8 cellular contexts compared by ENCODE assay signal in genomic region chr15:32610719-32611118, GRCh38. TPM values are rescaled to one million over a fixed set of nuclear protein-coding genes. Genes with fewer than 3 reads are reported as not detected.
A peak's percentile ranks its signal among the peaks of the same experiment; 100 is the strongest.
DNase-seq lines count a peak whose midpoint lies in the region; ATAC-seq, FAIRE-seq and TF ChIP-seq lines count a peak whose summit lies in the region.
"Not testable (repeated sequence)": the region's sequence is repeated elsewhere in the genome, so short reads cannot be mapped to it uniquely, and the experiment has no call there.

No MANE protein-coding gene starts in this region.

- not testable (repeated sequence) for H3K4me1 ChIP-seq in RWPE2 (ENCODE audit: insufficient read depth, poor library complexity, severe bottlenecking); GM12878 (ENCODE audit: control insufficient read depth, insufficient read depth, low read length); fibroblast of lung (ENCODE audit: control insufficient read depth, extremely low read depth, insufficient read depth, low read length)

- H3K36me3 Mint-ChIP-seq in osteocyte (ENCODE audit: unreplicated experiment): not testable (repeated sequence)

- not testable (repeated sequence) for H3K27me3 ChIP-seq in RWPE2 (ENCODE audit: insufficient read depth, poor library complexity, severe bottlenecking); GM12878 (replicated peaks in 1 of 2; ENCODE audit: control insufficient read depth in 2 of 2, insufficient read depth in 2 of 2, low read length in 1 of 2); fibroblast of lung (ENCODE audit: control insufficient read depth, insufficient read depth, low read length); kidney epithelial cell (ENCODE audit: control insufficient read depth, insufficient read depth, low read length)

- H3K4me1 Mint-ChIP-seq in osteocyte (ENCODE audit: unreplicated experiment): not testable (repeated sequence)

- H2AFZ ChIP-seq in GM12878 (ENCODE audit: control insufficient read depth, low read depth, low read length); fibroblast of lung (ENCODE audit: low read length): not testable (repeated sequence)

- not testable (repeated sequence) for TF ChIP-seq EP300 in GM12878 (IDR thresholded peaks at IDR 0.05; ENCODE audit: borderline replicate concordance in 1 of 2, control insufficient read depth in 1 of 2, low read depth in 2 of 2, low read length in 2 of 2)

- 0% methylated on average over 1 of the region's 3 CpGs for WGBS in GM12878 (ENCODE audit: insufficient coverage, insufficient replicate concordance, low lambda C conversion rate, missing lambda C conversion rate)

- intact Hi-C loops in GM12878 (cut with micrococcal nuclease; ENCODE audit: unreplicated experiment): not testable (repeated sequence)

- not testable (repeated sequence) for H4K20me1 ChIP-seq in GM12878 (ENCODE audit: control insufficient read depth, insufficient read depth); fibroblast of lung (ENCODE audit: control insufficient read depth, extremely low read depth, insufficient read depth, low read length)

- RAD21 ChIA-PET in GM12878 (lab: Charles Lee; ENCODE audit: unreplicated experiment): not testable (repeated sequence)

- not testable (repeated sequence) for H3K79me2 ChIP-seq in GM12878 (ENCODE audit: control insufficient read depth, insufficient read depth, low read length); fibroblast of lung (ENCODE audit: control insufficient read depth, insufficient read depth, low read length)

- TF ChIP-seq POLR2A in GM12878 (IDR thresholded peaks at IDR 0.05; ENCODE audit: low read depth, low read length): not testable (repeated sequence)

- not testable (repeated sequence) for H3K4me3 ChIP-seq in RWPE2 (ENCODE audit: severe bottlenecking); GM12878; fibroblast of lung (replicated peaks in 1 of 4; ENCODE audit: control extremely low read depth in 1 of 4, insufficient read depth in 1 of 4, low read depth in 3 of 4, low read length in 4 of 4); kidney epithelial cell (ENCODE audit: low read depth, low read length)

- H3K27me3 Mint-ChIP-seq in osteocyte (ENCODE audit: unreplicated experiment): not testable (repeated sequence)

- H3K27ac ChIP-seq in 22Rv1; RWPE2 (ENCODE audit: poor library complexity, severe bottlenecking); GM12878 (ENCODE audit: control insufficient read depth, insufficient read depth); fibroblast of lung (ENCODE audit: insufficient read depth, low read length): not testable (repeated sequence)

- in situ Hi-C loops in GM12878 (cut with MboI): loop anchor here (25.0 kb wide), 1 partner anchor 1273 kb away; the partner anchor contains the start of gene KLF13

- CTCF ChIA-PET in GM12878 (lab: Yijun Ruan, JAX): not testable (repeated sequence)

- not testable (repeated sequence) for H3K9me3 Mint-ChIP-seq in osteocyte (ENCODE audit: unreplicated experiment)

- not testable (repeated sequence) for H3K4me2 ChIP-seq in GM12878 (ENCODE audit: control insufficient read depth, insufficient read depth); fibroblast of lung (ENCODE audit: extremely low read depth, insufficient read depth, low read length)

- FAIRE-seq in GM12878 (lab: Jason Lieb, UNC): peak; percentile 93

- BruUV-seq in GM12878 (replicated peaks; lab: Mats Ljungman, UMichigan): not testable (repeated sequence)

- peak; percentile 48 for ATAC-seq in RWPE2 (ENCODE audit: low read depth)
- ATAC-seq in GM12878: peak; percentile 37

- peak; percentile 20 for DNase-seq in Daoy (ENCODE audit: low read depth)
- peak; percentile 53 for DNase-seq in HT-29 (ENCODE audit: low spot score)
- not testable (repeated sequence) for DNase-seq in RWPE2 (ENCODE audit: low spot score); GM12878 (ENCODE audit: low read depth, low spot score); kidney epithelial cell (ENCODE audit: low read depth); osteocyte (ENCODE audit: extremely low spot score, unreplicated experiment)
- peak; percentile 40 to 63 for DNase-seq in fibroblast of lung (ENCODE audit: low read depth in 2 of 2)

- H3K9ac ChIP-seq in GM12878 (ENCODE audit: control insufficient read depth, insufficient read depth, low read length); fibroblast of lung (ENCODE audit: insufficient read depth, low read length): not testable (repeated sequence)

- not testable (repeated sequence) for H3K27ac Mint-ChIP-seq in osteocyte (ENCODE audit: unreplicated experiment)

- H3K9me3 ChIP-seq in RWPE2 (ENCODE audit: severe bottlenecking); GM12878 (replicated peaks; ENCODE audit: control insufficient read depth, insufficient read depth, low read length); fibroblast of lung (ENCODE audit: control insufficient read depth, insufficient read depth, low read depth, low read length): not testable (repeated sequence)

- 0 out of 2 replicates have a peak, but pooled peaks have one; percentile 23 for TF ChIP-seq RAD21 in GM12878 (IDR thresholded peaks at IDR 0.05; ENCODE audit: insufficient read depth, low read depth, low read length)

- H3K4me3 Mint-ChIP-seq in osteocyte (ENCODE audit: unreplicated experiment): not testable (repeated sequence)

- SMC1A ChIA-PET in GM12878 (lab: Charles Lee; ENCODE audit: uncharacterized antibody, unreplicated experiment): not testable (repeated sequence)

- POLR2A ChIA-PET in GM12878 (lab: Charles Lee): not testable (repeated sequence)

- TF ChIP-seq CTCF in 22Rv1 (IDR thresholded peaks at IDR 0.05) (0 out of 2 replicates have a peak, but pooled peaks have one; percentile 7), RWPE2 (IDR thresholded peaks at IDR 0.05; ENCODE audit: poor library complexity, severe bottlenecking) (peak; percentile 49), fibroblast of lung (conservative IDR thresholded peaks at IDR 0.05 in 1 of 2, IDR thresholded peaks at IDR 0.05 in 1 of 2; ENCODE audit: low read depth in 1 of 2, low read length in 2 of 2) (peak in 1 of 2 donors; percentile 7), kidney epithelial cell (IDR thresholded peaks at IDR 0.05; ENCODE audit: insufficient read depth, low read length, poor library complexity, severe bottlenecking) (peak; percentile 10), osteocyte (IDR thresholded peaks at IDR 0.05) (peak; percentile 56)
- not testable (repeated sequence) for TF ChIP-seq CTCF in GM12878 (IDR thresholded peaks at IDR 0.05 in 2 of 3, conservative IDR thresholded peaks at IDR 0.05 in 1 of 3; ENCODE audit: control insufficient read depth in 2 of 3, extremely low read depth in 1 of 3, insufficient read depth in 1 of 3, low read depth in 3 of 3, low read length in 3 of 3)

- H3K36me3 ChIP-seq in RWPE2 (ENCODE audit: low read depth); GM12878 (ENCODE audit: control insufficient read depth in 2 of 2, insufficient read depth in 2 of 2, low read length in 1 of 2); fibroblast of lung (ENCODE audit: control insufficient read depth, insufficient read depth, low read length); kidney epithelial cell (ENCODE audit: control insufficient read depth, insufficient read depth, low read length): not testable (repeated sequence)

RNA-seq across cellular contexts. Expression of gene ARHGAP11A, which starts 4.6 kb away (rescaled TPM):
- 53.3 and 56.7 TPM in 2 replicates for total RNA-seq in Daoy (2014; rRNA removed; shearing (Covaris generic))
- 26.4 and 33.9 TPM in 2 replicates for total RNA-seq in HT-29 (2014; rRNA removed; shearing (Covaris generic))
- total RNA-seq in GM12878 (2013; cell fraction: nucleolus; rRNA removed): 30.6 and 36.3 TPM in 2 replicates
- total RNA-seq in GM12878 (2014; rRNA removed) (30.6 and 35.9 TPM in 2 replicates), GM12878 (2014; rRNA removed; fragmentation: Illumina TruSeq; extraction: Trizol) (42.8 and 44.9 TPM in 2 replicates), GM12878 (2021) (52.1 and 53.6 TPM in 2 replicates), fibroblast of lung (13.1 and 21.1 TPM in 2 replicates), kidney epithelial cell (7.5 and 7.7 TPM in 2 replicates), osteocyte (15.5 and 17.6 TPM in 2 replicates)
- 9.9 TPM for polyA plus RNA-seq in GM12878 (2011; ENCODE audit: low read depth)
- polyA plus RNA-seq in GM12878 (2011; rRNA removed) (23.6 and 38.0 TPM in 2 replicates), GM12878 (2014; fragmentation: Illumina TruSeq; extraction: Trizol) (50.2 and 60.4 TPM in 2 replicates), GM12878 (2014; fragmentation: Nextera tagmentation; extraction: Ambion mirVana) (10 to 100 TPM; 12.4 to 16.3 TPM), GM12878 (2014; rRNA removed) (25.1 and 25.4 TPM in 2 replicates), GM12878 (2016; fragmentation: Nextera tagmentation; extraction: Ambion mirVana) (10 to 100 TPM; 42.4 to 45.0 TPM), fibroblast of lung (9.1 and 21.7 TPM in 2 replicates)
- polyA plus RNA-seq in GM12878 (2011; cell fraction: cytosol; rRNA removed): 9.1 and 11.4 TPM in 2 replicates
- polyA plus RNA-seq in GM12878 (2011; cell fraction: nucleus; rRNA removed): 13.3 and 22.4 TPM in 2 replicates
- polyA plus RNA-seq in GM12878 (2012): 19.8 and 23.9 TPM in 2 replicates
- polyA minus RNA-seq in GM12878 (2011; rRNA and poly(A)+ RNA removed): 15.0 and 20.2 TPM in 2 replicates
- 9.1 and 15.7 TPM in 2 replicates for polyA minus RNA-seq in GM12878 (2011; cell fraction: cytosol; rRNA and poly(A)+ RNA removed)
- 9.6 and 19.2 TPM in 2 replicates for polyA minus RNA-seq in GM12878 (2011; cell fraction: nucleus; rRNA and poly(A)+ RNA removed)
- polyA plus RNA-seq in fibroblast of lung (2012): 18.6 and 33.8 TPM in 2 replicates
- polyA minus RNA-seq in fibroblast of lung (ENCODE audit: low replicate concordance): 4.4 and 4.6 TPM in 2 replicates

RNA-seq across cellular contexts. Expression of gene GOLGA8N, which starts 17.5 kb away (rescaled TPM):
- total RNA-seq in Daoy (2014; rRNA removed; shearing (Covaris generic)): 0.23 and 0.51 TPM in 2 replicates
- not detected in 2 replicates for total RNA-seq in HT-29 (2014; rRNA removed; shearing (Covaris generic))
- 1.9 and 2.2 TPM in 2 replicates for total RNA-seq in GM12878 (2013; cell fraction: nucleolus; rRNA removed)
- 0.17 and 0.71 TPM in 2 replicates for total RNA-seq in GM12878 (2014; rRNA removed)
- 0.13 and 0.23 TPM in 2 replicates for total RNA-seq in GM12878 (2014; rRNA removed; fragmentation: Illumina TruSeq; extraction: Trizol)
- 0.27 and 0.33 TPM in 2 replicates for total RNA-seq in GM12878 (2021)
- polyA plus RNA-seq in GM12878 (2011; ENCODE audit: low read depth): 0.52 TPM
- polyA plus RNA-seq in GM12878 (2011; rRNA removed): 0.23 and 0.36 TPM in 2 replicates
- polyA plus RNA-seq in GM12878 (2011; cell fraction: cytosol; rRNA removed): 0.12 and 0.20 TPM in 2 replicates
- polyA plus RNA-seq in GM12878 (2011; cell fraction: nucleus; rRNA removed): 1.0 and 2.8 TPM in 2 replicates
- 1.1 and 1.9 TPM in 2 replicates for polyA plus RNA-seq in GM12878 (2012)
- polyA plus RNA-seq in GM12878 (2014; fragmentation: Illumina TruSeq; extraction: Trizol): 0.13 and 0.44 TPM in 2 replicates
- polyA plus RNA-seq in GM12878 (2014; fragmentation: Nextera tagmentation; extraction: Ambion mirVana): under 1 TPM; 0.02 to 0.05 TPM
- polyA plus RNA-seq in GM12878 (2014; rRNA removed): 0.13 and 0.22 TPM in 2 replicates
- under 1 TPM; 0.23 to 0.30 TPM for polyA plus RNA-seq in GM12878 (2016; fragmentation: Nextera tagmentation; extraction: Ambion mirVana)
- 0.57 TPM in 1 of 2 replicates, not detected in the other for polyA minus RNA-seq in GM12878 (2011; rRNA and poly(A)+ RNA removed)
- polyA minus RNA-seq in GM12878 (2011; cell fraction: cytosol; rRNA and poly(A)+ RNA removed): not detected in 2 replicates
- polyA minus RNA-seq in GM12878 (2011; cell fraction: nucleus; rRNA and poly(A)+ RNA removed): 0.48 TPM in 2 replicates
- 3.6 TPM in 2 replicates for total RNA-seq in fibroblast of lung
- 0.54 and 1.7 TPM in 2 replicates for polyA plus RNA-seq in fibroblast of lung
- 0.86 and 2.2 TPM in 2 replicates for polyA plus RNA-seq in fibroblast of lung (2012)
- polyA minus RNA-seq in fibroblast of lung (ENCODE audit: low replicate concordance): 0.48 and 1.8 TPM in 2 replicates
- 1.0 and 1.6 TPM in 2 replicates for total RNA-seq in kidney epithelial cell
- total RNA-seq in osteocyte: 7.9 and 9.2 TPM in 2 replicates

RNA-seq across cellular contexts. Expression of gene SCG5, which starts 30.8 kb away (rescaled TPM):
- total RNA-seq in Daoy (2014; rRNA removed; shearing (Covaris generic)): 1.8 and 3.0 TPM in 2 replicates
- total RNA-seq in HT-29 (2014; rRNA removed; shearing (Covaris generic)): 0.25 and 0.37 TPM in 2 replicates
- total RNA-seq in GM12878 (2013; cell fraction: nucleolus; rRNA removed): 1.1 and 2.6 TPM in 2 replicates
- total RNA-seq in GM12878 (2014; rRNA removed) (0.62 and 0.65 TPM in 2 replicates), GM12878 (2014; rRNA removed; fragmentation: Illumina TruSeq; extraction: Trizol) (0.49 and 0.97 TPM in 2 replicates), GM12878 (2021) (0.53 and 0.62 TPM in 2 replicates), fibroblast of lung (39.8 and 46.2 TPM in 2 replicates), kidney epithelial cell (42.5 and 59.1 TPM in 2 replicates), osteocyte (0.52 and 0.54 TPM in 2 replicates)
- polyA plus RNA-seq in GM12878 (2011; ENCODE audit: low read depth): not detected
- polyA plus RNA-seq in GM12878 (2011; rRNA removed) (0.26 and 0.46 TPM in 2 replicates), GM12878 (2014; fragmentation: Illumina TruSeq; extraction: Trizol) (0.13 and 0.41 TPM in 2 replicates), GM12878 (2014; fragmentation: Nextera tagmentation; extraction: Ambion mirVana) (under 1 TPM; 0.34 to 0.35 TPM), GM12878 (2014; rRNA removed) (0.37 and 0.47 TPM in 2 replicates), GM12878 (2016; fragmentation: Nextera tagmentation; extraction: Ambion mirVana) (under 1 TPM; 0.50 to 0.62 TPM), fibroblast of lung (15.9 and 27.8 TPM in 2 replicates)
- polyA plus RNA-seq in GM12878 (2011; cell fraction: cytosol; rRNA removed): 0.20 and 0.57 TPM in 2 replicates
- 0.66 and 0.70 TPM in 2 replicates for polyA plus RNA-seq in GM12878 (2011; cell fraction: nucleus; rRNA removed)
- polyA plus RNA-seq in GM12878 (2012): 0.55 and 0.64 TPM in 2 replicates
- 0.62 and 0.66 TPM in 2 replicates for polyA minus RNA-seq in GM12878 (2011; rRNA and poly(A)+ RNA removed)
- not detected in 2 replicates for polyA minus RNA-seq in GM12878 (2011; cell fraction: cytosol; rRNA and poly(A)+ RNA removed)
- 0.57 and 0.73 TPM in 2 replicates for polyA minus RNA-seq in GM12878 (2011; cell fraction: nucleus; rRNA and poly(A)+ RNA removed)
- polyA plus RNA-seq in fibroblast of lung (2012): 14.1 and 19.4 TPM in 2 replicates
- polyA minus RNA-seq in fibroblast of lung (ENCODE audit: low replicate concordance): 4.1 TPM in 1 of 2 replicates, not detected in the other

Comparison
In these comparisons a context has a peak if more than half of its experiments do, and no peak if none do; other contexts are left out.
1. RNA of gene SCG5, which starts 30.8 kb away (total RNA-seq): 42.5 to 59.1 TPM in kidney epithelial cell and 39.8 to 46.2 TPM in fibroblast of lung; 1.8 to 3.0 TPM in Daoy, 0.49 to 2.6 TPM in GM12878, 0.52 to 0.54 TPM in osteocyte and 0.25 to 0.37 TPM in HT-29; every median in the first group is over 10 times any median in the second.